In genomic region chr12:54588892-54589291, GRCh38 we compare ENCODE assay signal across 11 cellular contexts. TPM values are rescaled to one million over a fixed set of nuclear protein-coding genes. Genes with fewer than 3 reads are reported as not detected.
DNase-seq lines count a peak whose midpoint lies in the region; ATAC-seq and TF ChIP-seq lines count a peak whose summit lies in the region.
"Had no signal": no experiment of that assay in that cellular context is flagged by ENCODE, and none has a peak within 500 bp of the region (broad histone marks: within the 10 kb centered on the region; RNA-seq: fewer than 3 reads in every experiment).

No MANE protein-coding gene starts in this region.

- H3K4me3 ChIP-seq in testis, result peak overlapping the region; percentile 40 to 52

- H3K4me3 Mint-ChIP-seq in activated T-cell treated with anti-CD3 and anti-CD28 coated beads, Interleukin-2, amount 50 U/mL, for 24 hours, result peak overlapping the region; percentile 52
- H3K4me3 Mint-ChIP-seq in brain (peak overlapping the region; percentile 78 to 81 (median 81)), mesothelial cell of epicardium (peak overlapping the region; percentile 52)

- no peak for TF ChIP-seq POLR2A in testis (IDR thresholded peaks at IDR 0.05)

- no peaks in the 10 kb centered on the region for H3K27me3 ChIP-seq in testis

- no peak overlapping the region for H3K27ac ChIP-seq in testis
- H3K27ac ChIP-seq: epithelial cell of prostate had no signal

- TF ChIP-seq CTCF in brain (conservative IDR thresholded peaks at IDR 0.05), result no peak
- TF ChIP-seq CTCF in mesothelial cell of epicardium (IDR thresholded peaks at IDR 0.05; ENCODE audit: unreplicated experiment), result no peak
- TF ChIP-seq CTCF in testis (IDR thresholded peaks at IDR 0.05), result no peak

- no peaks in the 10 kb centered on the region for H3K36me3 ChIP-seq in testis (ENCODE audit: low read depth, missing control alignments)

- intact Hi-C loops in testis (cut with DNase I; ENCODE audit: low total_unique reads), result no loop called here

- H3K36me3 Mint-ChIP-seq in activated T-cell treated with anti-CD3 and anti-CD28 coated beads, Interleukin-2, amount 50 U/mL, for 24 hours (ENCODE audit: low read depth), result no peaks in the 10 kb centered on the region
- H3K36me3 Mint-ChIP-seq in brain (no peaks in the 10 kb centered on the region), mesothelial cell of epicardium (no peaks in the 10 kb centered on the region)

- peaks cover 6% of the 10 kb centered on the region for H3K4me1 ChIP-seq in testis

- peaks cover 7% of the 10 kb centered on the region for H3K4me1 Mint-ChIP-seq in activated T-cell treated with anti-CD3 and anti-CD28 coated beads, Interleukin-2, amount 50 U/mL, for 24 hours (ENCODE audit: low read depth)
- H3K4me1 Mint-ChIP-seq in brain (peaks cover 76% of the 10 kb centered on the region), mesothelial cell of epicardium (peaks cover 3% of the 10 kb centered on the region)

- DNase-seq in activated T-cell treated with anti-CD3 and anti-CD28 coated beads, Interleukin-2, amount 50 U/mL, for 24 hours, result no peak
- no peak for DNase-seq in activated T-cell treated with anti-CD3 and anti-CD28 coated beads, Interleukin-2, amount 50 U/mL, for 1 hour
- DNase-seq in mesothelial cell of epicardium (ENCODE audit: low spot score in 2 of 2, unreplicated experiment in 2 of 2), result no peak
- DNase-seq in testis, result no peak
- no peak for DNase-seq in NCI-H510A (lab: John Stamatoyannopoulos, UW)
- DNase-seq in COR-L47 (lab: John Stamatoyannopoulos, UW), result no peak
- DNase-seq: NCI-H1417 treated with DMSO at 0.1 percent for 48 hours had no signal

- no peaks in the 10 kb centered on the region for H3K9me3 Mint-ChIP-seq in activated T-cell treated with anti-CD3 and anti-CD28 coated beads, Interleukin-2, amount 50 U/mL, for 24 hours
- H3K9me3 Mint-ChIP-seq in brain (peaks cover 0 to 2% (median 0%) of the 10 kb centered on the region in 5 experiments), mesothelial cell of epicardium (no peaks in the 10 kb centered on the region)

- WGBS in testis, 2 donors, result 13 to 18% methylated on average over 14 of the region's 14 CpGs

- H3K27ac Mint-ChIP-seq in activated T-cell treated with anti-CD3 and anti-CD28 coated beads, Interleukin-2, amount 50 U/mL, for 24 hours, result no peak overlapping the region
- peak overlapping the region in 1 of 5 experiments; percentile 76 for H3K27ac Mint-ChIP-seq in brain
- no peak overlapping the region for H3K27ac Mint-ChIP-seq in mesothelial cell of epicardium

- H3K9me3 ChIP-seq in testis, result no peaks in the 10 kb centered on the region

- H3K27me3 Mint-ChIP-seq in activated T-cell treated with anti-CD3 and anti-CD28 coated beads, Interleukin-2, amount 50 U/mL, for 24 hours, result peaks cover 78% of the 10 kb centered on the region
- peaks cover 20% of the 10 kb centered on the region for H3K27me3 Mint-ChIP-seq in brain
- peaks cover 79% of the 10 kb centered on the region for H3K27me3 Mint-ChIP-seq in mesothelial cell of epicardium (ENCODE audit: low read depth)

- no peak for ATAC-seq in GM21381 (IDR thresholded peaks at IDR 0.05; ENCODE audit: unreplicated experiment)

RNA-seq across cellular contexts. Expression of gene PPP1R1A, which starts 0.4 kb away (rescaled TPM):
- polyA plus RNA-seq in brain (ENCODE audit: insufficient read depth, low read depth, low replicate concordance) (16.0 TPM), testis (ENCODE audit: insufficient read depth, low read depth, low replicate concordance) (6.3 TPM)
- total RNA-seq in mesothelial cell of epicardium (0.54 to 1.0 TPM (median 0.76 TPM) in 3 replicates), testis (1 to 10 TPM; 6.1 to 6.9 TPM)
- total RNA-seq: RPMI7951 had no signal

RNA-seq across cellular contexts. Expression of gene PDE1B, which starts 39.5 kb away (rescaled TPM):
- 17.9 TPM for polyA plus RNA-seq in brain (ENCODE audit: insufficient read depth, low read depth, low replicate concordance)
- total RNA-seq in mesothelial cell of epicardium, result 0.70 to 0.89 TPM (median 0.78 TPM) in 3 replicates
- total RNA-seq in testis, result 1 to 10 TPM; 3.4 to 4.1 TPM
- polyA plus RNA-seq in testis (ENCODE audit: insufficient read depth, low read depth, low replicate concordance), result 5.4 TPM
- total RNA-seq: RPMI7951 had no signal

RNA-seq across cellular contexts. Expression of gene LACRT, which starts 45.8 kb away (rescaled TPM):
- polyA plus RNA-seq in brain (ENCODE audit: insufficient read depth, low read depth, low replicate concordance) (not detected), testis (ENCODE audit: insufficient read depth, low read depth, low replicate concordance) (not detected)
- total RNA-seq in mesothelial cell of epicardium (not detected in 3 replicates), testis (not detected)
- total RNA-seq: RPMI7951 had no signal

RNA-seq across cellular contexts. Expression of gene DCD, which starts 59.3 kb away (rescaled TPM):
- polyA plus RNA-seq in brain (ENCODE audit: insufficient read depth, low read depth, low replicate concordance), result not detected
- not detected in 3 replicates for total RNA-seq in mesothelial cell of epicardium
- not detected for total RNA-seq in testis
- polyA plus RNA-seq in testis (ENCODE audit: insufficient read depth, low read depth, low replicate concordance), result not detected
- total RNA-seq: RPMI7951 had no signal
